35 cellular contexts compared by ENCODE assay signal in genomic region chr19:39202998-39203355, GRCh38. TPM values are rescaled to one million over a fixed set of nuclear protein-coding genes. Genes with fewer than 3 reads are reported as not detected.
"Had no signal": no experiment of that assay in that cellular context is flagged by ENCODE, and none has a peak within 500 bp of the region (broad histone marks: within the 10 kb centered on the region; RNA-seq: fewer than 3 reads in every experiment).

No MANE protein-coding gene starts in this region.

- DNase-seq: colonic mucosa; cortex of kidney; effector CD8-positive, alpha-beta T cell; effector memory CD8-positive, alpha-beta T cell; endodermal cell; erythroblast; esophagus squamous epithelium; foreskin fibroblast; foreskin melanocyte; gastrocnemius medialis; glutamatergic neuron; head of caudate nucleus; heart right ventricle; hippocampal formation; left cardiac atrium; left lung; left ventricle myocardium superior; lower lobe of right lung; mesenchymal stem cell; mucosa of descending colon; naive B cell had no signal

- H3K9me3 ChIP-seq: colonic mucosa, esophagus squamous epithelium, gastrocnemius medialis, heart right ventricle, left lung, lower lobe of right lung, mucosa of descending colon had no signal

- H3K27ac Mint-ChIP-seq: dendritic cell treated with granulocyte-macrophage colony-stimulating factor and Interleukin-4, amounts not matched to agents 40 ng/mL and 50 ng/mL, for 4 days; effector memory CD8-positive, alpha-beta T cell; endodermal cell; mesothelial cell of epicardium; naive B cell had no signal

- H3K36me3 Mint-ChIP-seq: mesothelial cell of epicardium had no signal

- H3K4me1 Mint-ChIP-seq: endodermal cell had no signal

- FAIRE-seq: endometrium, islet of Langerhans, keratinocyte had no signal

- H3K36me3 ChIP-seq: colonic mucosa, gastrocnemius medialis, heart right ventricle, left lung, lower lobe of right lung had no signal

- H3K4me3 ChIP-seq: colonic mucosa, esophagus squamous epithelium, gastrocnemius medialis, heart right ventricle, left lung, lower lobe of right lung, mucosa of descending colon had no signal

- ATAC-seq: effector memory CD8-positive, alpha-beta T cell; gastrocnemius medialis; heart right ventricle; left cardiac atrium; left lung; left ventricle myocardium superior; mucosa of descending colon had no signal

- H3K4me3 Mint-ChIP-seq: dendritic cell treated with granulocyte-macrophage colony-stimulating factor and Interleukin-4, amounts not matched to agents 40 ng/mL and 50 ng/mL, for 4 days; effector memory CD8-positive, alpha-beta T cell; endodermal cell; mesothelial cell of epicardium had no signal

- H3K9me3 Mint-ChIP-seq: dendritic cell treated with granulocyte-macrophage colony-stimulating factor and Interleukin-4, amounts not matched to agents 40 ng/mL and 50 ng/mL, for 4 days; effector memory CD8-positive, alpha-beta T cell; endodermal cell; mesothelial cell of epicardium; naive B cell had no signal

- H3K4me1 ChIP-seq: colonic mucosa, gastrocnemius medialis, heart right ventricle, left lung had no signal

- H3K27ac ChIP-seq: colonic mucosa, epithelial cell of prostate, esophagus squamous epithelium, gastrocnemius medialis, heart right ventricle, left lung, lower lobe of right lung had no signal

RNA-seq across cellular contexts. Expression of gene SYCN, which starts 1.1 kb away (rescaled TPM):
- total RNA-seq: dermis microvascular lymphatic vessel endothelial cell, endodermal cell, esophagus mucosa, esophagus squamous epithelium, gastrocnemius medialis, glomerular endothelial cell, kidney epithelial cell, left cardiac atrium, left lung, left ventricle myocardium superior, lower leg skin, lower lobe of right lung, lung microvascular endothelial cell, mesenteric fat pad, mesothelial cell of epicardium, mucosa of descending colon, myocyte had no signal
- polyA plus RNA-seq: heart right ventricle, keratinocyte had no signal

RNA-seq across cellular contexts. Expression of gene NCCRP1, which starts 6.2 kb away (rescaled TPM):
- total RNA-seq: colonic mucosa, dermis microvascular lymphatic vessel endothelial cell, gastrocnemius medialis, glomerular endothelial cell, heart right ventricle, left cardiac atrium, left lung, left ventricle myocardium superior, lung microvascular endothelial cell, mesenteric fat pad, myocyte had no signal

RNA-seq across cellular contexts. Expression of gene IFNL3, which starts 41.8 kb away (rescaled TPM):
- total RNA-seq: colonic mucosa, dermis microvascular lymphatic vessel endothelial cell, endodermal cell, esophagus mucosa, esophagus squamous epithelium, gastrocnemius medialis, glomerular endothelial cell, heart right ventricle, kidney epithelial cell, left cardiac atrium, left lung, left ventricle myocardium superior, lower leg skin, lower lobe of right lung, lung microvascular endothelial cell, mesenteric fat pad, mesothelial cell of epicardium, mucosa of descending colon, myocyte had no signal
- polyA plus RNA-seq: heart right ventricle, keratinocyte had no signal

RNA-seq across cellular contexts. Expression of gene IFNL4, which starts 45.7 kb away (rescaled TPM):
- total RNA-seq: colonic mucosa, dermis microvascular lymphatic vessel endothelial cell, endodermal cell, esophagus mucosa, esophagus squamous epithelium, gastrocnemius medialis, glomerular endothelial cell, heart right ventricle, kidney epithelial cell, left cardiac atrium, left lung, left ventricle myocardium superior, lower leg skin, lower lobe of right lung, lung microvascular endothelial cell, mesenteric fat pad, mucosa of descending colon, myocyte had no signal
- polyA plus RNA-seq: heart right ventricle, keratinocyte had no signal
